Comparison of ENCODE assay signal across 1 cellular context in the genomic region with DNA sequence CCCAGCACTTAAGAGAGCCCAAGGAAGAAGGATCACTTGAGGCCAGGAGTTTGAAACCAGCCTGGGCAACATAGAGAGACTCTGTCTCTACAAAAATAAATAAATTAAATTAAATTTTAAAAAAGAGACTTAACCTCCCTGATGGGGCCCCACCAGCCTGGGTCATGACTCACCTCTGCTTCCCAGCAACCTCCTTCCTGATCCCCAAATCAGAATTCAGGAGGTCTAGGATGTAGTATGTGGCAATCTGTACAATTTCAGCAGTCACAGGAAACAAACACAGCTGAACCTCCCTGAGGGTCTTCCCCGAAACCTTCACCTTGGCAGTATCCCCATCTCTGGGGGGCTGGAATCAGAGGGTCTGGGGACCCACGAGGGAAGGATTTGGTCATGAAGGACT.
A peak's percentile ranks its signal among the peaks of the same experiment; 100 is the strongest.
TF ChIP-seq lines count a peak whose summit lies in the region.

No MANE protein-coding gene starts in this region.

TF ChIP-seq in IMR-90, 13 proteins besides CTCF, POLR2A, EP300 and RAD21:
- no peak for TF ChIP-seq MAZ (IDR thresholded peaks at IDR 0.05; ENCODE audit: borderline replicate concordance, low read depth, low read length)
- TF ChIP-seq CEBPB (IDR thresholded peaks at IDR 0.05; ENCODE audit: low read depth, low read length) = peak; percentile 83
- TF ChIP-seq FOS (IDR thresholded peaks at IDR 0.05; ENCODE audit: low read depth, low read length) = peak; percentile 17; the same call in 1 of the 2 replicates
